ENCODE assay signal across 9 cellular contexts in genomic region chr6:138971601-138972000, GRCh38. TPM values are rescaled to one million over a fixed set of nuclear protein-coding genes. Genes with fewer than 3 reads are reported as not detected.
DNase-seq lines count a peak whose midpoint lies in the region; ATAC-seq, FAIRE-seq and TF ChIP-seq lines count a peak whose summit lies in the region.
"Had no signal": no experiment of that assay in that cellular context is flagged by ENCODE, and none has a peak within 500 bp of the region (broad histone marks: within the 10 kb centered on the region; RNA-seq: fewer than 3 reads in every experiment).

No MANE protein-coding gene starts in this region.

- no peak for DNase-seq in GM12878 (ENCODE audit: low read depth, low spot score)
- no peak for DNase-seq in hepatocyte (ENCODE audit: low spot score)
- no peak for DNase-seq in NCI-H526 (lab: John Stamatoyannopoulos, UW)
- DNase-seq in NCI-H510A (lab: John Stamatoyannopoulos, UW): no peak
- no peak for DNase-seq in activated CD8-positive, alpha-beta memory T cell treated with anti-CD3 and anti-CD28 coated beads, Interleukin-2, amount 10 ng/mL, durations not matched to agents 7 days and 5 days
- DNase-seq: activated CD8-positive, alpha-beta memory T cell treated with anti-CD3 and anti-CD28 coated beads, Interleukin-2, amount 50 U/mL, for 48 hours had no signal

- ATAC-seq in GM12878: peak; percentile 35
- ATAC-seq in activated CD8-positive, alpha-beta memory T cell treated with anti-CD3 and anti-CD28 coated beads, Interleukin-2, amount 10 ng/mL, durations not matched to agents 7 days and 5 days: no peak

- H3K4me3 Mint-ChIP-seq in activated CD8-positive, alpha-beta memory T cell treated with anti-CD3 and anti-CD28 coated beads, Interleukin-2, amount 10 ng/mL, durations not matched to agents 7 days and 5 days: no peak overlapping the region

- H3K27me3 ChIP-seq in HUES6 (ENCODE audit: control insufficient read depth, insufficient read depth, low read length) (no peaks in the 10 kb centered on the region), GM12878 (replicated peaks in 1 of 2; ENCODE audit: control insufficient read depth in 2 of 2, insufficient read depth in 2 of 2, low read length in 1 of 2) (no peaks in the 10 kb centered on the region), hepatocyte (no peaks in the 10 kb centered on the region), skeletal muscle satellite cell (ENCODE audit: control insufficient read depth, insufficient read depth, low read length) (no peaks in the 10 kb centered on the region)

- no peaks in the 10 kb centered on the region for H3K9me3 Mint-ChIP-seq in activated CD8-positive, alpha-beta memory T cell treated with anti-CD3 and anti-CD28 coated beads, Interleukin-2, amount 10 ng/mL, durations not matched to agents 7 days and 5 days (ENCODE audit: low read depth)

- H3K9ac ChIP-seq in HUES6 (ENCODE audit: low read length) (no peak overlapping the region), GM12878 (ENCODE audit: control insufficient read depth, insufficient read depth, low read length) (no peak overlapping the region; the same call in 1 of the 2 replicates), skeletal muscle satellite cell (ENCODE audit: low read depth, low read length) (peak overlapping the region; percentile 76)
- H3K9ac ChIP-seq: KMS-11 had no signal

- H3K27ac ChIP-seq in HUES6 (ENCODE audit: low read depth, low read length) (peak overlapping the region; percentile 22; the same call in 1 of the 2 replicates), GM12878 (ENCODE audit: control insufficient read depth, insufficient read depth) (0 out of 2 replicates have a peak overlapping the region, but pooled peaks have one; percentile 11), hepatocyte (peak overlapping the region; percentile 33)
- H3K27ac ChIP-seq: KMS-11 had no signal

- no peak overlapping the region for H3K27ac Mint-ChIP-seq in activated CD8-positive, alpha-beta memory T cell treated with anti-CD3 and anti-CD28 coated beads, Interleukin-2, amount 10 ng/mL, durations not matched to agents 7 days and 5 days

- CTCF ChIA-PET in GM12878 (lab: Yijun Ruan, JAX): interaction anchor here (1.2 to 3.4 kb wide), 4 partner anchors 10 to 157 kb away, joined by 3 to 13 read pairs (median 4); no protein-coding TSS in a partner anchor
- CTCF ChIA-PET in activated CD8-positive, alpha-beta memory T cell treated with anti-CD3 and anti-CD28 coated beads, Interleukin-2, amount 10 ng/mL, durations not matched to agents 7 days and 5 days (lab: Charles Lee): no interaction called here

- POLR2A ChIA-PET in GM12878 (lab: Charles Lee): interaction anchor here (0.7 to 1.4 kb wide), 3 partner anchors 10 to 1724 kb away, joined by 3 read pairs; no protein-coding TSS in a partner anchor

- TF ChIP-seq RAD21 in GM12878 (IDR thresholded peaks at IDR 0.05; ENCODE audit: insufficient read depth, low read depth, low read length): no peak

- H3K4me2 ChIP-seq in GM12878 (ENCODE audit: control insufficient read depth, insufficient read depth): no peak overlapping the region
- H3K4me2 ChIP-seq in hepatocyte: peak overlapping the region; percentile 27
- H3K4me2 ChIP-seq in skeletal muscle satellite cell (ENCODE audit: low read length): peak overlapping the region; percentile 77
- H3K4me2 ChIP-seq: KMS-11 had no signal

- H2AFZ ChIP-seq in GM12878 (ENCODE audit: control insufficient read depth, low read depth, low read length) (no peak overlapping the region), hepatocyte (no peak overlapping the region)

- H3K9me2 ChIP-seq in hepatocyte (replicated peaks; ENCODE audit: insufficient read depth): no peaks in the 10 kb centered on the region

- no peak for TF ChIP-seq CTCF in GM12878 (IDR thresholded peaks at IDR 0.05 in 2 of 3, conservative IDR thresholded peaks at IDR 0.05 in 1 of 3; ENCODE audit: control insufficient read depth in 2 of 3, extremely low read depth in 1 of 3, insufficient read depth in 1 of 3, low read depth in 3 of 3, low read length in 3 of 3)
- TF ChIP-seq CTCF in hepatocyte (IDR thresholded peaks at IDR 0.05; ENCODE audit: poor library complexity): no peak

- SMC1A ChIA-PET in GM12878 (lab: Charles Lee; ENCODE audit: uncharacterized antibody, unreplicated experiment): interaction anchor here (0.6 to 4.2 kb wide), 10 partner anchors 10 to 701 kb away, joined by 3 to 24 read pairs (median 5); partner anchors contain the start of gene REPS1

- H3K9me3 ChIP-seq in HUES6 (ENCODE audit: control insufficient read depth, insufficient read depth, low read depth, low read length) (no peaks in the 10 kb centered on the region), GM12878 (replicated peaks; ENCODE audit: control insufficient read depth, insufficient read depth, low read length) (no peaks in the 10 kb centered on the region; the same call in 2 of the 3 replicates), hepatocyte (ENCODE audit: low read depth) (no peaks in the 10 kb centered on the region), skeletal muscle satellite cell (replicated peaks; ENCODE audit: low read length) (no peaks in the 10 kb centered on the region)

- H4K20me1 ChIP-seq in GM12878 (ENCODE audit: control insufficient read depth, insufficient read depth) (no peaks in the 10 kb centered on the region), hepatocyte (ENCODE audit: insufficient read depth, poor library complexity, severe bottlenecking) (peaks cover 38% of the 10 kb centered on the region)

- no peak overlapping the region for H3K4me3 ChIP-seq in HUES6 (ENCODE audit: low read depth, low read length)
- no peak overlapping the region for H3K4me3 ChIP-seq in GM12878
- no peak overlapping the region for H3K4me3 ChIP-seq in hepatocyte
- peak overlapping the region; percentile 55 for H3K4me3 ChIP-seq in skeletal muscle satellite cell (ENCODE audit: low read length)

- H3K4me1 ChIP-seq in HUES6 (ENCODE audit: control insufficient read depth, insufficient read depth, low read length) (peaks cover 59% of the 10 kb centered on the region), GM12878 (ENCODE audit: control insufficient read depth, insufficient read depth, low read length) (peaks cover 16% of the 10 kb centered on the region), hepatocyte (ENCODE audit: insufficient read depth) (peaks cover 13% of the 10 kb centered on the region), skeletal muscle satellite cell (ENCODE audit: control insufficient read depth, insufficient read depth, low read length) (peaks cover 54% of the 10 kb centered on the region)

- in situ Hi-C loops in GM12878 (cut with MboI): no loop called here

- no TSS peak for BruUV-seq in GM12878 (replicated peaks; lab: Mats Ljungman, UMichigan)

- H3K27me3 Mint-ChIP-seq in activated CD8-positive, alpha-beta memory T cell treated with anti-CD3 and anti-CD28 coated beads, Interleukin-2, amount 10 ng/mL, durations not matched to agents 7 days and 5 days: no peaks in the 10 kb centered on the region

- peaks cover 34% of the 10 kb centered on the region for H3K4me1 Mint-ChIP-seq in activated CD8-positive, alpha-beta memory T cell treated with anti-CD3 and anti-CD28 coated beads, Interleukin-2, amount 10 ng/mL, durations not matched to agents 7 days and 5 days

- no peak for TF ChIP-seq EP300 in GM12878 (IDR thresholded peaks at IDR 0.05; ENCODE audit: borderline replicate concordance in 1 of 2, control insufficient read depth in 1 of 2, low read depth in 2 of 2, low read length in 2 of 2)

- H3K36me3 Mint-ChIP-seq in activated CD8-positive, alpha-beta memory T cell treated with anti-CD3 and anti-CD28 coated beads, Interleukin-2, amount 10 ng/mL, durations not matched to agents 7 days and 5 days: peaks cover 9% of the 10 kb centered on the region

- FAIRE-seq in GM12878 (lab: Jason Lieb, UNC): no peak

- 84% methylated on average over 3 of the region's 3 CpGs for WGBS in GM12878 (ENCODE audit: insufficient coverage, insufficient replicate concordance, low lambda C conversion rate, missing lambda C conversion rate)
- WGBS in hepatocyte (ENCODE audit: low lambda C conversion rate, missing lambda C conversion rate): 88% methylated on average over 3 of the region's 3 CpGs

- no peak for TF ChIP-seq POLR2A in GM12878 (IDR thresholded peaks at IDR 0.05; ENCODE audit: low read depth, low read length)

- H3K79me2 ChIP-seq in GM12878 (ENCODE audit: control insufficient read depth, insufficient read depth, low read length) (peaks cover 77% of the 10 kb centered on the region), hepatocyte (peaks cover 99% of the 10 kb centered on the region)

- intact Hi-C loops in GM12878 (cut with micrococcal nuclease; ENCODE audit: unreplicated experiment): no loop called here

- H3K36me3 ChIP-seq in HUES6 (ENCODE audit: control insufficient read depth, insufficient read depth, low read length) (no peaks in the 10 kb centered on the region), GM12878 (ENCODE audit: control insufficient read depth in 2 of 2, insufficient read depth in 2 of 2, low read length in 1 of 2) (no peaks in the 10 kb centered on the region), hepatocyte (replicated peaks; ENCODE audit: insufficient read depth, low read depth) (no peaks in the 10 kb centered on the region), skeletal muscle satellite cell (ENCODE audit: insufficient read depth, low read length) (no peaks in the 10 kb centered on the region)

- RAD21 ChIA-PET in GM12878 (lab: Charles Lee; ENCODE audit: unreplicated experiment): interaction anchor here (0.6 to 2.0 kb wide), 6 partner anchors 11 to 280 kb away, joined by 3 to 5 read pairs (median 3); no protein-coding TSS in a partner anchor

RNA-seq across cellular contexts. Expression of gene REPS1, which starts 16.5 kb away (rescaled TPM):
- total RNA-seq in GM12878 (2013; cell fraction: nucleolus; rRNA removed): 193 and 206 TPM in 2 replicates
- total RNA-seq in GM12878 (2014; rRNA removed) (34.3 and 34.6 TPM in 2 replicates), GM12878 (2014; rRNA removed; fragmentation: Illumina TruSeq; extraction: Trizol) (45.7 and 45.9 TPM in 2 replicates), GM12878 (2021) (36.9 and 39.3 TPM in 2 replicates), hepatocyte (39.3 and 43.1 TPM in 2 replicates)
- polyA plus RNA-seq in GM12878 (2011; ENCODE audit: low read depth): 20.0 TPM
- polyA plus RNA-seq in GM12878 (2011; rRNA removed) (59.3 and 76.2 TPM in 2 replicates), GM12878 (2014; fragmentation: Illumina TruSeq; extraction: Trizol) (43.9 and 44.3 TPM in 2 replicates), GM12878 (2014; fragmentation: Nextera tagmentation; extraction: Ambion mirVana) (10 to 100 TPM; 13.7 to 21.2 TPM), GM12878 (2014; rRNA removed) (28.8 and 31.5 TPM in 2 replicates), GM12878 (2016; fragmentation: Nextera tagmentation; extraction: Ambion mirVana) (10 to 100 TPM; 17.4 to 27.2 TPM), hepatocyte (30.0 and 31.3 TPM in 2 replicates)
- polyA plus RNA-seq in GM12878 (2011; cell fraction: cytosol; rRNA removed): 38.8 and 41.6 TPM in 2 replicates
- polyA plus RNA-seq in GM12878 (2011; cell fraction: nucleus; rRNA removed): 59.0 and 62.9 TPM in 2 replicates
- 27.8 and 30.8 TPM in 2 replicates for polyA plus RNA-seq in GM12878 (2012)
- 82.7 and 88.1 TPM in 2 replicates for polyA minus RNA-seq in GM12878 (2011; rRNA and poly(A)+ RNA removed)
- polyA minus RNA-seq in GM12878 (2011; cell fraction: cytosol; rRNA and poly(A)+ RNA removed): 28.3 and 51.9 TPM in 2 replicates
- 37.4 and 74.6 TPM in 2 replicates for polyA minus RNA-seq in GM12878 (2011; cell fraction: nucleus; rRNA and poly(A)+ RNA removed)
- 58.3 and 71.9 TPM in 2 replicates for total RNA-seq in skeletal muscle satellite cell (2012; rRNA removed)
- 10 to 100 TPM; 48.2 to 55.2 TPM for total RNA-seq in activated CD8-positive, alpha-beta memory T cell treated with anti-CD3 and anti-CD28 coated beads, Interleukin-2, amount 10 ng/mL, durations not matched to agents 7 days and 5 days

RNA-seq across cellular contexts. Expression of gene ABRACL, which starts 56.9 kb away (rescaled TPM):
- total RNA-seq in GM12878 (2013; cell fraction: nucleolus; rRNA removed): 20.0 and 24.9 TPM in 2 replicates
- total RNA-seq in GM12878 (2014; rRNA removed): 116 and 148 TPM in 2 replicates
- total RNA-seq in GM12878 (2014; rRNA removed; fragmentation: Illumina TruSeq; extraction: Trizol): 141 and 144 TPM in 2 replicates
- total RNA-seq in GM12878 (2021): 108 and 111 TPM in 2 replicates
- 116 TPM for polyA plus RNA-seq in GM12878 (2011; ENCODE audit: low read depth)
- 179 and 270 TPM in 2 replicates for polyA plus RNA-seq in GM12878 (2011; rRNA removed)
- polyA plus RNA-seq in GM12878 (2011; cell fraction: cytosol; rRNA removed): 70.9 and 75.7 TPM in 2 replicates
- polyA plus RNA-seq in GM12878 (2011; cell fraction: nucleus; rRNA removed): 53.3 and 72.9 TPM in 2 replicates
- polyA plus RNA-seq in GM12878 (2012): 113 and 115 TPM in 2 replicates
- polyA plus RNA-seq in GM12878 (2014; fragmentation: Illumina TruSeq; extraction: Trizol): 161 and 187 TPM in 2 replicates
- polyA plus RNA-seq in GM12878 (2014; fragmentation: Nextera tagmentation; extraction: Ambion mirVana): 100 to 1,000 TPM; 636 to 647 TPM
- 168 and 204 TPM in 2 replicates for polyA plus RNA-seq in GM12878 (2014; rRNA removed)
- polyA plus RNA-seq in GM12878 (2016; fragmentation: Nextera tagmentation; extraction: Ambion mirVana): 100 to 1,000 TPM; 312 to 358 TPM
- 31.9 and 42.4 TPM in 2 replicates for polyA minus RNA-seq in GM12878 (2011; rRNA and poly(A)+ RNA removed)
- 17.2 TPM in 2 replicates for polyA minus RNA-seq in GM12878 (2011; cell fraction: cytosol; rRNA and poly(A)+ RNA removed)
- polyA minus RNA-seq in GM12878 (2011; cell fraction: nucleus; rRNA and poly(A)+ RNA removed): 10.9 and 19.0 TPM in 2 replicates
- total RNA-seq in hepatocyte: 81.4 and 81.8 TPM in 2 replicates
- polyA plus RNA-seq in hepatocyte: 97.1 and 110 TPM in 2 replicates
- 61.8 and 75.0 TPM in 2 replicates for total RNA-seq in skeletal muscle satellite cell (2012; rRNA removed)
- 100 to 1,000 TPM in 1 of 2 experiments, 10 to 100 TPM in 1; 98.2 to 124 TPM for total RNA-seq in activated CD8-positive, alpha-beta memory T cell treated with anti-CD3 and anti-CD28 coated beads, Interleukin-2, amount 10 ng/mL, durations not matched to agents 7 days and 5 days
